Comparison of ENCODE assay signal across 29 cellular contexts in genomic region chr7:1525409-1525808, GRCh38. TPM values are rescaled to one million over a fixed set of nuclear protein-coding genes. Genes with fewer than 3 reads are reported as not detected.
"Had no signal": no experiment of that assay in that cellular context is flagged by ENCODE, and none has a peak within 500 bp of the region (broad histone marks: within the 10 kb centered on the region; RNA-seq: fewer than 3 reads in every experiment).

No MANE protein-coding gene starts in this region.

- H3K27ac ChIP-seq: epithelial cell of prostate, gastrocnemius medialis, heart left ventricle, hepatocyte, left lung, parathyroid adenoma, suprapubic skin had no signal

- ATAC-seq: esophagus mucosa; gastrocnemius medialis; left lung; mucosa of descending colon; natural killer cell treated with Interleukin-12 subunit alpha and Interleukin-12 subunit beta and Interleukin-15 and Interleukin-18, amount 100 ng/mL, for 72 hours; sciatic nerve; stimulated activated naive CD8-positive, alpha-beta T cell treated with anti-CD3 and anti-CD28 coated beads, Interleukin-15, amount 100 ng/mL, for 72 hours had no signal

- H3K9me3 Mint-ChIP-seq: dendritic cell treated with granulocyte-macrophage colony-stimulating factor and Interleukin-4, amounts not matched to agents 40 ng/mL and 50 ng/mL, for 4 days; endodermal cell; mesothelial cell of epicardium; naive B cell; natural killer cell treated with Interleukin-12 subunit alpha and Interleukin-12 subunit beta and Interleukin-15 and Interleukin-18, amount 100 ng/mL, for 72 hours; neural crest cell; stimulated activated naive CD8-positive, alpha-beta T cell treated with anti-CD3 and anti-CD28 coated beads, Interleukin-15, amount 100 ng/mL, for 72 hours had no signal

- H3K4me3 ChIP-seq: gastrocnemius medialis, heart left ventricle, hepatocyte, left lung, mucosa of descending colon, smooth muscle cell, suprapubic skin had no signal

- H3K4me3 Mint-ChIP-seq: dendritic cell treated with granulocyte-macrophage colony-stimulating factor and Interleukin-4, amounts not matched to agents 40 ng/mL and 50 ng/mL, for 4 days; endodermal cell; mesothelial cell of epicardium; natural killer cell treated with Interleukin-12 subunit alpha and Interleukin-12 subunit beta and Interleukin-15 and Interleukin-18, amount 100 ng/mL, for 72 hours; neural crest cell; stimulated activated naive CD8-positive, alpha-beta T cell treated with anti-CD3 and anti-CD28 coated beads, Interleukin-15, amount 100 ng/mL, for 72 hours had no signal

- H3K27me3 ChIP-seq: gastrocnemius medialis, hepatocyte, suprapubic skin had no signal

- H3K9me3 ChIP-seq: gastrocnemius medialis, heart left ventricle, left lung, mucosa of descending colon, suprapubic skin had no signal

- H2AFZ ChIP-seq: hepatocyte, parathyroid adenoma had no signal

- H3K27ac Mint-ChIP-seq: dendritic cell treated with granulocyte-macrophage colony-stimulating factor and Interleukin-4, amounts not matched to agents 40 ng/mL and 50 ng/mL, for 4 days; endodermal cell; mesothelial cell of epicardium; natural killer cell treated with Interleukin-12 subunit alpha and Interleukin-12 subunit beta and Interleukin-15 and Interleukin-18, amount 100 ng/mL, for 72 hours; progenitor cell of endocrine pancreas; stimulated activated naive CD8-positive, alpha-beta T cell treated with anti-CD3 and anti-CD28 coated beads, Interleukin-15, amount 100 ng/mL, for 72 hours had no signal

- H3K4me1 ChIP-seq: gastrocnemius medialis had no signal

- H3K4me1 Mint-ChIP-seq: endodermal cell, naive B cell had no signal

- FAIRE-seq: islet of Langerhans had no signal

- H3K9ac ChIP-seq: parathyroid adenoma had no signal

- DNase-seq: effector CD8-positive, alpha-beta T cell; endodermal cell; foreskin fibroblast; gastrocnemius medialis; heart left ventricle; left cardiac atrium; left lung; mucosa of descending colon; naive B cell; stimulated activated CD4-positive, alpha-beta T cell treated with anti-CD3 and anti-CD28 coated beads, Interleukin-12 subunit alpha, Interleukin-12 subunit beta, amount 100 ng/mL, for 4 hours; stimulated activated CD4-positive, alpha-beta T cell treated with anti-CD3 and anti-CD28 coated beads, Interleukin-1b, Interleukin-23, amount 100 ng/mL, for 48 hours; stimulated activated CD4-positive, alpha-beta T cell treated with anti-CD3 and anti-CD28 coated beads, Interleukin-4, amount 100 ng/mL, for 1 hour; stimulated activated CD8-positive, alpha-beta memory T cell treated with anti-CD3 and anti-CD28 coated beads, Interleukin-4, amount 100 ng/mL, for 48 hours; stimulated activated naive CD4-positive, alpha-beta T cell; stimulated activated naive CD8-positive, alpha-beta T cell treated with anti-CD3 and anti-CD28 coated beads, Interleukin-15, amount 100 ng/mL, for 72 hours; trophoblast cell had no signal

- H3K4me2 ChIP-seq: hepatocyte, smooth muscle cell had no signal

- H3K79me2 ChIP-seq: parathyroid adenoma had no signal

- H3K36me3 ChIP-seq: gastrocnemius medialis, heart left ventricle, left lung, suprapubic skin had no signal

RNA-seq across cellular contexts. Expression of gene TMEM184A, which starts 30.6 kb away (rescaled TPM):
- total RNA-seq: natural killer cell treated with Interleukin-12 subunit alpha and Interleukin-12 subunit beta and Interleukin-15 and Interleukin-18, amount 100 ng/mL, for 72 hours; neural crest cell had no signal
